Comparison of ENCODE assay signal across 1 cellular context in genomic region chr22:23894710-23895598, GRCh38.
TF ChIP-seq lines count a peak whose summit lies in the region.

No MANE protein-coding gene starts in this region.

TF ChIP-seq in HepG2, 621 proteins besides CTCF, POLR2A, EP300 and RAD21 (continues in another document):
- TF ChIP-seq DNMT1 (CRISPR knock-in tag; IDR thresholded peaks at IDR 0.05) (no peak; the same call in 1 of the 2 replicates), ETV6 (CRISPR knock-in tag; conservative IDR thresholded peaks at IDR 0.05) (no peak), ZEB1 (IDR thresholded peaks at IDR 0.05; ENCODE audit: insufficient replicate concordance, low read depth) (no peak), JUND (CRISPR knock-in tag; IDR thresholded peaks at IDR 0.05) (0 out of 2 replicates have a peak, but pooled peaks have one; percentile 40), ZNF510 (CRISPR knock-in tag; IDR thresholded peaks at IDR 0.05; ENCODE audit: low read depth) (0 out of 2 replicates have a peak, but pooled peaks have one; percentile 26), ZNF142 (CRISPR knock-in tag; IDR thresholded peaks at IDR 0.05) (peak; percentile 73), RBM39 (IDR thresholded peaks at IDR 0.05; ENCODE audit: low read depth, low read length, poor library complexity, severe bottlenecking) (no peak), POLR2G (IDR thresholded peaks at IDR 0.05; ENCODE audit: low read depth, low read length) (peak; percentile 43), RARG (CRISPR knock-in tag; IDR thresholded peaks at IDR 0.05; ENCODE audit: low read depth) (no peak), SRY (CRISPR knock-in tag; IDR thresholded peaks at IDR 0.05) (no peak), GPN1 (CRISPR knock-in tag; IDR thresholded peaks at IDR 0.05; ENCODE audit: borderline replicate concordance) (no peak), PLRG1 (conservative IDR thresholded peaks at IDR 0.05) (no peak), SOX6 (IDR thresholded peaks at IDR 0.05) (no peak), SOX6 (CRISPR knock-in tag; IDR thresholded peaks at IDR 0.05) (no peak), MAZ (IDR thresholded peaks at IDR 0.05; ENCODE audit: borderline replicate concordance, low read depth, low read length) (peak; percentile 43; the same call in 1 of the 2 replicates), MAZ (CRISPR knock-in tag; IDR thresholded peaks at IDR 0.05; ENCODE audit: low read depth) (0 out of 2 replicates have a peak, but pooled peaks have one; percentile 58), ZKSCAN8 (CRISPR knock-in tag; IDR thresholded peaks at IDR 0.05; ENCODE audit: borderline replicate concordance) (no peak), DR1 (CRISPR knock-in tag; IDR thresholded peaks at IDR 0.05) (0 out of 2 replicates have a peak, but pooled peaks have one; percentile 11), MTA1 (CRISPR knock-in tag; IDR thresholded peaks at IDR 0.05; ENCODE audit: borderline replicate concordance) (no peak), ZSCAN25 (CRISPR knock-in tag; IDR thresholded peaks at IDR 0.05) (no peak), ZNF749 (CRISPR knock-in tag; IDR thresholded peaks at IDR 0.05; ENCODE audit: borderline replicate concordance) (peak; percentile 64; the same call in 1 of the 2 replicates), TBP (CRISPR knock-in tag; IDR thresholded peaks at IDR 0.05) (no peak), NCOA2 (CRISPR knock-in tag; IDR thresholded peaks at IDR 0.05) (no peak), ZNF281 (CRISPR knock-in tag; IDR thresholded peaks at IDR 0.05; ENCODE audit: borderline replicate concordance) (peak; percentile 92), ZMAT3 (CRISPR knock-in tag; conservative IDR thresholded peaks at IDR 0.05) (peak; percentile 57), HOMEZ (CRISPR knock-in tag; IDR thresholded peaks at IDR 0.05; ENCODE audit: low read depth) (no peak), SSRP1 (CRISPR knock-in tag; IDR thresholded peaks at IDR 0.05) (no peak), FUBP1 (CRISPR knock-in tag; IDR thresholded peaks at IDR 0.05; ENCODE audit: borderline replicate concordance) (0 out of 2 replicates have a peak, but pooled peaks have one; percentile 25), SIN3B (IDR thresholded peaks at IDR 0.05; ENCODE audit: low read length) (no peak), ZFP91 (CRISPR knock-in tag; IDR thresholded peaks at IDR 0.05; ENCODE audit: borderline replicate concordance) (no peak), TRIM24 (CRISPR knock-in tag; IDR thresholded peaks at IDR 0.05) (0 out of 2 replicates have a peak, but pooled peaks have one; percentile 13), SMARCC2 (IDR thresholded peaks at IDR 0.05) (no peak), RAD51 (IDR thresholded peaks at IDR 0.05; ENCODE audit: borderline replicate concordance) (no peak), ZNF576 (CRISPR knock-in tag; IDR thresholded peaks at IDR 0.05) (no peak)
- TF ChIP-seq, protein P1, sequence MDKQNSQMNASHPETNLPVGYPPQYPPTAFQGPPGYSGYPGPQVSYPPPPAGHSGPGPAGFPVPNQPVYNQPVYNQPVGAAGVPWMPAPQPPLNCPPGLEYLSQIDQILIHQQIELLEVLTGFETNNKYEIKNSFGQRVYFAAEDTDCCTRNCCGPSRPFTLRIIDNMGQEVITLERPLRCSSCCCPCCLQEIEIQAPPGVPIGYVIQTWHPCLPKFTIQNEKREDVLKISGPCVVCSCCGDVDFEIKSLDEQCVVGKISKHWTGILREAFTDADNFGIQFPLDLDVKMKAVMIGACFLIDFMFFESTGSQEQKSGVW (CRISPR knock-in tag; IDR thresholded peaks at IDR 0.05; ENCODE audit: borderline replicate concordance), result no peak; the same call in 1 of the 2 replicates
- TF ChIP-seq, protein P2, sequence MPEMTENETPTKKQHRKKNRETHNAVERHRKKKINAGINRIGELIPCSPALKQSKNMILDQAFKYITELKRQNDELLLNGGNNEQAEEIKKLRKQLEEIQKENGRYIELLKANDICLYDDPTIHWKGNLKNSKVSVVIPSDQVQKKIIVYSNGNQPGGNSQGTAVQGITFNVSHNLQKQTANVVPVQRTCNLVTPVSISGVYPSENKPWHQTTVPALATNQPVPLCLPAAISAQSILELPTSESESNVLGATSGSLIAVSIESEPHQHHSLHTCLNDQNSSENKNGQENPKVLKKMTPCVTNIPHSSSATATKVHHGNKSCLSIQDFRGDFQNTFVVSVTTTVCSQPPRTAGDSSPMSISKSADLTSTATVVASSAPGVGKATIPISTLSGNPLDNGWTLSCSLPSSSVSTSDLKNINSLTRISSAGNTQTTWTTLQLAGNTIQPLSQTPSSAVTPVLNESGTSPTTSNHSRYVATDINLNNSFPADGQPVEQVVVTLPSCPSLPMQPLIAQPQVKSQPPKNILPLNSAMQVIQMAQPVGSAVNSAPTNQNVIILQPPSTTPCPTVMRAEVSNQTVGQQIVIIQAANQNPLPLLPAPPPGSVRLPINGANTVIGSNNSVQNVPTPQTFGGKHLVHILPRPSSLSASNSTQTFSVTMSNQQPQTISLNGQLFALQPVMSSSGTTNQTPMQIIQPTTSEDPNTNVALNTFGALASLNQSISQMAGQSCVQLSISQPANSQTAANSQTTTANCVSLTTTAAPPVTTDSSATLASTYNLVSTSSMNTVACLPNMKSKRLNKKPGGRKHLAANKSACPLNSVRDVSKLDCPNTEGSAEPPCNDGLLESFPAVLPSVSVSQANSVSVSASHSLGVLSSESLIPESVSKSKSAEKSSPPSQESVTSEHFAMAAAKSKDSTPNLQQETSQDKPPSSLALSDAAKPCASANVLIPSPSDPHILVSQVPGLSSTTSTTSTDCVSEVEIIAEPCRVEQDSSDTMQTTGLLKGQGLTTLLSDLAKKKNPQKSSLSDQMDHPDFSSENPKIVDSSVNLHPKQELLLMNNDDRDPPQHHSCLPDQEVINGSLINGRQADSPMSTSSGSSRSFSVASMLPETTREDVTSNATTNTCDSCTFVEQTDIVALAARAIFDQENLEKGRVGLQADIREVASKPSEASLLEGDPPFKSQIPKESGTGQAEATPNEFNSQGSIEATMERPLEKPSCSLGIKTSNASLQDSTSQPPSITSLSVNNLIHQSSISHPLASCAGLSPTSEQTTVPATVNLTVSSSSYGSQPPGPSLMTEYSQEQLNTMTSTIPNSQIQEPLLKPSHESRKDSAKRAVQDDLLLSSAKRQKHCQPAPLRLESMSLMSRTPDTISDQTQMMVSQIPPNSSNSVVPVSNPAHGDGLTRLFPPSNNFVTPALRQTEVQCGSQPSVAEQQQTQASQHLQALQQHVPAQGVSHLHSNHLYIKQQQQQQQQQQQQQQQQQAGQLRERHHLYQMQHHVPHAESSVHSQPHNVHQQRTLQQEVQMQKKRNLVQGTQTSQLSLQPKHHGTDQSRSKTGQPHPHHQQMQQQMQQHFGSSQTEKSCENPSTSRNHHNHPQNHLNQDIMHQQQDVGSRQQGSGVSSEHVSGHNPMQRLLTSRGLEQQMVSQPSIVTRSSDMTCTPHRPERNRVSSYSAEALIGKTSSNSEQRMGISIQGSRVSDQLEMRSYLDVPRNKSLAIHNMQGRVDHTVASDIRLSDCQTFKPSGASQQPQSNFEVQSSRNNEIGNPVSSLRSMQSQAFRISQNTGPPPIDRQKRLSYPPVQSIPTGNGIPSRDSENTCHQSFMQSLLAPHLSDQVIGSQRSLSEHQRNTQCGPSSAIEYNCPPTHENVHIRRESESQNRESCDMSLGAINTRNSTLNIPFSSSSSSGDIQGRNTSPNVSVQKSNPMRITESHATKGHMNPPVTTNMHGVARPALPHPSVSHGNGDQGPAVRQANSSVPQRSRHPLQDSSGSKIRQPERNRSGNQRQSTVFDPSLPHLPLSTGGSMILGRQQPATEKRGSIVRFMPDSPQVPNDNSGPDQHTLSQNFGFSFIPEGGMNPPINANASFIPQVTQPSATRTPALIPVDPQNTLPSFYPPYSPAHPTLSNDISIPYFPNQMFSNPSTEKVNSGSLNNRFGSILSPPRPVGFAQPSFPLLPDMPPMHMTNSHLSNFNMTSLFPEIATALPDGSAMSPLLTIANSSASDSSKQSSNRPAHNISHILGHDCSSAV (CRISPR knock-in tag; IDR thresholded peaks at IDR 0.05; ENCODE audit: borderline replicate concordance), result no peak
